Comparison of ENCODE assay signal across 17 cellular contexts in genomic region chr12:25423355-25423754, GRCh38.
DNase-seq lines count a peak whose midpoint lies in the region; ATAC-seq, FAIRE-seq and TF ChIP-seq lines count a peak whose summit lies in the region.
"Had no signal": no experiment of that assay in that cellular context is flagged by ENCODE, and none has a peak within 500 bp of the region (broad histone marks: within the 10 kb centered on the region; RNA-seq: fewer than 3 reads in every experiment).

No MANE protein-coding gene starts in this region.

- WGBS in small intestine, 3 donors: 15 to 54% (median 43%) methylated on average over 10 of the region's 10 CpGs

- H3K36me3 ChIP-seq in astrocyte (ENCODE audit: insufficient read depth, low read length) (no peaks in the 10 kb centered on the region), small intestine (ENCODE audit: control insufficient read depth in 2 of 2, insufficient read depth in 2 of 2, low read length in 2 of 2) (no peaks in the 10 kb centered on the region)

- no peaks in the 10 kb centered on the region for H3K4me1 Mint-ChIP-seq in astrocyte (ENCODE audit: low read depth, unreplicated experiment)
- no peaks in the 10 kb centered on the region for H3K4me1 Mint-ChIP-seq in CD4-positive, alpha-beta T cell (ENCODE audit: low read depth)
- H3K4me1 Mint-ChIP-seq in activated CD8-positive, alpha-beta T cell treated with anti-CD3 and anti-CD28 coated beads, Interleukin-2, amount 10 ng/mL, durations not matched to agents 7 days and 5 days (ENCODE audit: low read depth): no peaks in the 10 kb centered on the region
- H3K4me1 Mint-ChIP-seq: CD14-positive monocyte had no signal

- no peak overlapping the region for H3K27ac ChIP-seq in astrocyte (ENCODE audit: low read depth, low read length)
- H3K27ac ChIP-seq in small intestine (ENCODE audit: low read depth in 1 of 2, low read length in 1 of 2): no peak overlapping the region
- H3K27ac ChIP-seq in CD4-positive, alpha-beta T cell (ENCODE audit: low read depth, low read length): no peak overlapping the region

- H3K4me1 ChIP-seq in astrocyte (ENCODE audit: insufficient read depth, low read length) (no peaks in the 10 kb centered on the region), small intestine (ENCODE audit: control insufficient read depth in 2 of 2, insufficient read depth in 1 of 2, low read depth in 1 of 2, low read length in 1 of 2) (no peaks in the 10 kb centered on the region)

- H3K9me3 Mint-ChIP-seq in astrocyte (ENCODE audit: unreplicated experiment): no peaks in the 10 kb centered on the region
- H3K9me3 Mint-ChIP-seq in CD4-positive, alpha-beta T cell: no peaks in the 10 kb centered on the region
- H3K9me3 Mint-ChIP-seq in activated CD8-positive, alpha-beta T cell treated with anti-CD3 and anti-CD28 coated beads, Interleukin-2, amount 10 ng/mL, durations not matched to agents 7 days and 5 days (ENCODE audit: insufficient read depth): no peaks in the 10 kb centered on the region

- no peaks in the 10 kb centered on the region for H3K79me2 ChIP-seq in astrocyte (ENCODE audit: insufficient read depth, low read length)

- no peaks in the 10 kb centered on the region for H4K20me1 ChIP-seq in astrocyte (ENCODE audit: insufficient read depth, low read length)

- no peak overlapping the region for H3K4me3 Mint-ChIP-seq in astrocyte (ENCODE audit: unreplicated experiment)
- no peak overlapping the region for H3K4me3 Mint-ChIP-seq in CD4-positive, alpha-beta T cell
- H3K4me3 Mint-ChIP-seq in activated CD8-positive, alpha-beta T cell treated with anti-CD3 and anti-CD28 coated beads, Interleukin-2, amount 10 ng/mL, durations not matched to agents 7 days and 5 days: no peak overlapping the region
- H3K4me3 Mint-ChIP-seq: CD14-positive monocyte had no signal

- H3K9ac ChIP-seq in astrocyte (ENCODE audit: low read length): no peak overlapping the region

- H3K4me3 ChIP-seq in astrocyte (ENCODE audit: insufficient read depth, low read depth, low read length) (no peak overlapping the region), small intestine (ENCODE audit: low read depth in 1 of 2, low read length in 2 of 2) (no peak overlapping the region)

- ATAC-seq in GM19397 (IDR thresholded peaks at IDR 0.05; ENCODE audit: unreplicated experiment): no peak
- no peak for ATAC-seq in CD4-positive, alpha-beta T cell (ENCODE audit: poor library complexity)
- no peak for ATAC-seq in activated CD8-positive, alpha-beta T cell treated with anti-CD3 and anti-CD28 coated beads, Interleukin-2, amount 10 ng/mL, durations not matched to agents 7 days and 5 days

- H3K27ac Mint-ChIP-seq in astrocyte (ENCODE audit: unreplicated experiment): no peak overlapping the region
- H3K27ac Mint-ChIP-seq in CD4-positive, alpha-beta T cell: no peak overlapping the region
- no peak overlapping the region for H3K27ac Mint-ChIP-seq in activated CD8-positive, alpha-beta T cell treated with anti-CD3 and anti-CD28 coated beads, Interleukin-2, amount 10 ng/mL, durations not matched to agents 7 days and 5 days
- H3K27ac Mint-ChIP-seq: CD14-positive monocyte had no signal

- no peak for TF ChIP-seq CTCF in astrocyte (IDR thresholded peaks at IDR 0.05; ENCODE audit: insufficient read depth, low read depth, low read length)
- TF ChIP-seq CTCF in CD4-positive, alpha-beta T cell (IDR thresholded peaks at IDR 0.05): no peak

- CTCF ChIA-PET in CD4-positive, alpha-beta T cell (lab: Charles Lee): no interaction called here
- CTCF ChIA-PET in activated CD8-positive, alpha-beta T cell treated with anti-CD3 and anti-CD28 coated beads, Interleukin-2, amount 10 ng/mL, durations not matched to agents 7 days and 5 days (lab: Charles Lee): no interaction called here

- intact Hi-C loops in CD4-positive, alpha-beta T cell (cut with DNase I, micrococcal nuclease): no loop called here

- H3K36me3 Mint-ChIP-seq in astrocyte (ENCODE audit: low read depth, unreplicated experiment): no peaks in the 10 kb centered on the region
- H3K36me3 Mint-ChIP-seq in CD4-positive, alpha-beta T cell (ENCODE audit: low read depth): no peaks in the 10 kb centered on the region
- H3K36me3 Mint-ChIP-seq in activated CD8-positive, alpha-beta T cell treated with anti-CD3 and anti-CD28 coated beads, Interleukin-2, amount 10 ng/mL, durations not matched to agents 7 days and 5 days (ENCODE audit: low read depth): no peaks in the 10 kb centered on the region
- H3K36me3 Mint-ChIP-seq: CD14-positive monocyte had no signal

- no peaks in the 10 kb centered on the region for H3K27me3 Mint-ChIP-seq in astrocyte (ENCODE audit: low read depth, unreplicated experiment)
- no peaks in the 10 kb centered on the region for H3K27me3 Mint-ChIP-seq in CD4-positive, alpha-beta T cell
- peaks cover 6% of the 10 kb centered on the region for H3K27me3 Mint-ChIP-seq in activated CD8-positive, alpha-beta T cell treated with anti-CD3 and anti-CD28 coated beads, Interleukin-2, amount 10 ng/mL, durations not matched to agents 7 days and 5 days (ENCODE audit: low read depth)

- no peak overlapping the region for H2AFZ ChIP-seq in astrocyte (ENCODE audit: low read depth, low read length)

- H3K4me2 ChIP-seq in astrocyte (ENCODE audit: low read length): no peak overlapping the region

- POLR2A ChIA-PET in CD4-positive, alpha-beta T cell (lab: Charles Lee): no interaction called here
- POLR2A ChIA-PET in activated CD8-positive, alpha-beta T cell treated with anti-CD3 and anti-CD28 coated beads, Interleukin-2, amount 10 ng/mL, durations not matched to agents 7 days and 5 days (lab: Charles Lee): no interaction called here

- H3K9me3 ChIP-seq in astrocyte (ENCODE audit: insufficient read depth, low read depth, low read length): no peaks in the 10 kb centered on the region
- no peaks in the 10 kb centered on the region for H3K9me3 ChIP-seq in small intestine (ENCODE audit: control insufficient read depth, low read depth)
- no peaks in the 10 kb centered on the region for H3K9me3 ChIP-seq in CD4-positive, alpha-beta T cell (ENCODE audit: control insufficient read depth, low read length)

- H3K27me3 ChIP-seq in astrocyte (ENCODE audit: insufficient read depth, low read length): no peaks in the 10 kb centered on the region
- no peaks in the 10 kb centered on the region for H3K27me3 ChIP-seq in small intestine (ENCODE audit: control insufficient read depth in 2 of 2, insufficient read depth in 2 of 2, low read length in 2 of 2)
- H3K27me3 ChIP-seq in CD4-positive, alpha-beta T cell (ENCODE audit: control insufficient read depth, insufficient read depth, low read length): no peaks in the 10 kb centered on the region

- no peak for FAIRE-seq in astrocyte (lab: Jason Lieb, UNC)
- no peak for FAIRE-seq in small intestine (lab: Jason Lieb, UNC)

- DNase-seq in HuH-7 (ENCODE audit: low spot score) (peak; percentile 23), astrocyte (ENCODE audit: low read depth) (peak; percentile 39), left kidney (ENCODE audit: low read depth, low spot score) (peak; percentile 14), small intestine (peak; percentile 89)
- no peak for DNase-seq in CD4-positive, alpha-beta T cell
- no peak for DNase-seq in activated CD8-positive, alpha-beta T cell treated with anti-CD3 and anti-CD28 coated beads, Interleukin-2, amount 10 ng/mL, durations not matched to agents 7 days and 5 days
- DNase-seq: H7; IMR-90; MV-4-11; NCI-H1436 treated with DMSO at 0.1 percent for 48 hours; NCI-H2081; NCI-H345; NCI-H526 treated with DMSO at 0.1 percent for 48 hours; NK-92 treated with Interleukin-12 subunit alpha and Interleukin-12 subunit beta, amount 100 ng/mL, for 24 hours; OCI-M1 had no signal

Comparison
In these comparisons a context has a peak if more than half of its experiments do, and no peak if none do; other contexts are left out.
1. DNase-seq: peak in HuH-7 (single experiment), astrocyte (single experiment), left kidney (single experiment) and small intestine (single experiment); none in CD4-positive, alpha-beta T cell (0 of 10) and activated CD8-positive, alpha-beta T cell treated with anti-CD3 and anti-CD28 coated beads, Interleukin-2, amount 10 ng/mL, durations not matched to agents 7 days and 5 days (single experiment).